ENCODE assay signal across 8 cellular contexts in the genomic region with DNA sequence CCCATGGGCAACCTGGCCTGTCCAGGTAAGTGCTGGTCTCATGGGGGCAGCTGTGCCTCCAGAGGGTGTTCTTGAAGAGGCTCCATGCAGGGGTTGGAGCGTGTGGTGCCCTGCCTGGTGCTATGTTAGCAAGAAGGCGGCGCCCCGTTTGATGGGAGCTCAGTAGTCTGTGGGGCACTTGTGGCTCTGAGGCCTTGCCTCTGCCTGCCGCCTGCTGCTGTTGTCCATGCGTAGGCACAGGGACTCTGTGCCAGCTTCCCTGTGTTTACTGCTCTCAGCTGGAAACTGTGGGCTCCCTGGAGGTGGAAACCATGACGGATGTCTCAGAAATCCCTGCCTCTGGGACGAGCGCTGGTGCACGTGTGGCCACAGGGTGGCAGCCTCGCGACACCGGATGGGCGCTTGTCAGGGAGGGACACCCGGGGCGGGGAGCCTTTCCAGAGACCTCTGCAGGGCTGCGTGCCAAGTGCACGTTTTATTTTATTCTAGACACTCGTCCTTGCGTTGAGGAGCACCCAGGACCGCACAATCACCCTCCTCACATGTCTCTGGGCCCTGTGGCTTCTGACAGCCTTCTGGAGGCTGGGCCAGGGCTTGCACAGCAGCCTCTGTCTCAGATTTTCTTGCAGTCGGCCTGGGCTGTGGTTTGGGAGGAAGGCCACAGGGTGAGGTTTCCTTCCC. TPM values are rescaled to one million over a fixed set of nuclear protein-coding genes. Genes with fewer than 3 reads are reported as not detected.
DNase-seq lines count a peak whose midpoint lies in the region; ATAC-seq and TF ChIP-seq lines count a peak whose summit lies in the region.

No MANE protein-coding gene starts in this region.

- H3K27ac ChIP-seq in left lung: peak overlapping the region in 1 of 2 donors; percentile 45

- H3K4me3 Mint-ChIP-seq in CD14-positive monocyte: no peak overlapping the region

- intact Hi-C loops in CD14-positive monocyte (cut with micrococcal nuclease): loop anchor here (5.0 kb wide), 1 partner anchor 185 kb away; the partner anchor contains the start of gene WNT9A (in 2 of the 2)
- intact Hi-C loops in left lung (cut with DNase I): loop anchor here (5.0 to 10.0 kb wide), 2 partner anchors 182 to 185 kb away; partner anchors contain the start of gene WNT9A (in 2 of the 2)

- H3K4me1 ChIP-seq in left lung: peaks cover 11 to 31% of the 10 kb centered on the region in 2 donors

- H3K27me3 ChIP-seq in left lung: no peaks in the 10 kb centered on the region

- H3K4me1 Mint-ChIP-seq in CD14-positive monocyte: peaks cover 21% of the 10 kb centered on the region

- TF ChIP-seq CTCF in CD14-positive monocyte (IDR thresholded peaks at IDR 0.05) (peak; percentile 84), left lung (IDR thresholded peaks at IDR 0.05) (peak; percentile 82 to 84)

- no peaks in the 10 kb centered on the region for H3K27me3 Mint-ChIP-seq in CD14-positive monocyte (ENCODE audit: low read depth in 3 of 3)

- no peaks in the 10 kb centered on the region for H3K9me3 Mint-ChIP-seq in CD14-positive monocyte

- no peaks in the 10 kb centered on the region for H3K9me3 ChIP-seq in left lung

- no peak overlapping the region for H3K4me3 ChIP-seq in left lung

- H3K36me3 ChIP-seq in left lung: peaks cover 0 to 47% of the 10 kb centered on the region in 2 donors

- H3K36me3 Mint-ChIP-seq in CD14-positive monocyte: peaks cover 47 to 53% of the 10 kb centered on the region in 2 donors

- ATAC-seq in GM19438 (IDR thresholded peaks at IDR 0.05; ENCODE audit: low read depth, unreplicated experiment) (peak; percentile 61), HG03520 (IDR thresholded peaks at IDR 0.05; ENCODE audit: unreplicated experiment) (peak; percentile 88), left lung (peak; percentile 94)

- DNase-seq in CD14-positive monocyte (ENCODE audit: low spot score): peak; percentile 67
- peak; percentile 98 for DNase-seq in NCI-H69 (lab: John Stamatoyannopoulos, UW)
- peak; percentile 91 for DNase-seq in activated CD4-positive, alpha-beta T cell treated with anti-CD3 and anti-CD28 coated beads for 48 hours
- peak; percentile 93 for DNase-seq in cerebellum (ENCODE audit: low spot score)
- peak; percentile 83 to 93 for DNase-seq in left lung
- peak; percentile 84 for DNase-seq in stimulated activated CD4-positive, alpha-beta T cell treated with anti-CD3 and anti-CD28 coated beads, Interleukin-4, amount 100 ng/mL, for 1 hour

- H3K27ac Mint-ChIP-seq in CD14-positive monocyte: no peak overlapping the region

RNA-seq across cellular contexts. Expression of gene SNAP47, which starts 27.1 kb away (rescaled TPM):
- polyA plus RNA-seq in CD14-positive monocyte: 10 to 100 TPM; 20.5 to 25.0 TPM
- total RNA-seq in cerebellum: 48.2 TPM
- total RNA-seq in left lung: 10 to 100 TPM; 24.5 to 29.7 TPM

RNA-seq across cellular contexts. Expression of gene JMJD4, which starts 27.3 kb away (rescaled TPM):
- polyA plus RNA-seq in CD14-positive monocyte: 10 to 100 TPM; 11.2 TPM
- total RNA-seq in cerebellum: 12.5 TPM
- 10 to 100 TPM; 13.4 to 16.1 TPM for total RNA-seq in left lung

RNA-seq across cellular contexts. Expression of gene PRSS38, which starts 53.1 kb away (rescaled TPM):
- polyA plus RNA-seq in CD14-positive monocyte: not detected
- total RNA-seq in cerebellum (not detected), left lung (not detected)
